ENCODE assay signal across 19 cellular contexts in genomic region chr6:22765015-22765414, GRCh38.
DNase-seq lines count a peak whose midpoint lies in the region; ATAC-seq and TF ChIP-seq lines count a peak whose summit lies in the region.
"Had no signal": no experiment of that assay in that cellular context is flagged by ENCODE, and none has a peak within 500 bp of the region (broad histone marks: within the 10 kb centered on the region; RNA-seq: fewer than 3 reads in every experiment).

No MANE protein-coding gene starts in this region.

- no peak for TF ChIP-seq CTCF in fibroblast of lung (conservative IDR thresholded peaks at IDR 0.05 in 1 of 2, IDR thresholded peaks at IDR 0.05 in 1 of 2; ENCODE audit: low read depth in 1 of 2, low read length in 2 of 2)

- POLR2A ChIA-PET in CD4-positive, alpha-beta memory T cell (lab: Charles Lee; ENCODE audit: partially characterized antibody) = no interaction called here

- intact Hi-C loops in CD4-positive, alpha-beta memory T cell (cut with micrococcal nuclease) = no loop called here
- intact Hi-C loops in left cardiac atrium (cut with DNase I) = no loop called here

- in situ Hi-C loops in GM23248 (cut with MboI) = no loop called here

- H3K79me2 ChIP-seq in GM23248 (ENCODE audit: insufficient read depth) = no peaks in the 10 kb centered on the region
- H3K79me2 ChIP-seq in fibroblast of lung (ENCODE audit: control insufficient read depth, insufficient read depth, low read length) = no peaks in the 10 kb centered on the region

- H3K4me1 Mint-ChIP-seq in CD4-positive, alpha-beta memory T cell = no peaks in the 10 kb centered on the region
- H3K4me1 Mint-ChIP-seq: stimulated activated effector memory CD8-positive, alpha-beta T cell treated with anti-CD3 and anti-CD28 coated beads, Interleukin-12 subunit alpha, Interleukin-12 subunit beta, amount 100 ng/mL, for 72 hours had no signal

- no peak overlapping the region for H3K9ac ChIP-seq in GM23248
- no peak overlapping the region for H3K9ac ChIP-seq in adipocyte (ENCODE audit: low read length)
- H3K9ac ChIP-seq in fibroblast of lung (ENCODE audit: insufficient read depth, low read length) = no peak overlapping the region

- H3K4me2 ChIP-seq in GM23248 (ENCODE audit: unreplicated experiment) = no peak overlapping the region
- no peak overlapping the region for H3K4me2 ChIP-seq in fibroblast of lung (ENCODE audit: extremely low read depth, insufficient read depth, low read length)

- H3K4me3 Mint-ChIP-seq in CD4-positive, alpha-beta memory T cell = no peak overlapping the region
- H3K4me3 Mint-ChIP-seq: effector memory CD8-positive, alpha-beta T cell; stimulated activated effector memory CD8-positive, alpha-beta T cell treated with anti-CD3 and anti-CD28 coated beads, Interleukin-12 subunit alpha, Interleukin-12 subunit beta, amount 100 ng/mL, for 72 hours had no signal

- peaks cover 0 to 1% of the 10 kb centered on the region in 2 donors for H3K27me3 Mint-ChIP-seq in CD4-positive, alpha-beta memory T cell
- H3K27me3 Mint-ChIP-seq: effector memory CD8-positive, alpha-beta T cell had no signal

- H3F3A ChIP-seq in GM23248 (ENCODE audit: insufficient read depth) = no peaks in the 10 kb centered on the region

- H2AFZ ChIP-seq in GM23248 (no peak overlapping the region), fibroblast of lung (ENCODE audit: low read length) (no peak overlapping the region)

- H3K9me3 ChIP-seq in GM23248 (ENCODE audit: low read depth) = no peaks in the 10 kb centered on the region
- H3K9me3 ChIP-seq in adipocyte (ENCODE audit: control insufficient read depth, low read length) = peaks cover 4% of the 10 kb centered on the region
- no peaks in the 10 kb centered on the region for H3K9me3 ChIP-seq in fibroblast of lung (ENCODE audit: control insufficient read depth, insufficient read depth, low read depth, low read length)
- no peaks in the 10 kb centered on the region for H3K9me3 ChIP-seq in CD4-positive, alpha-beta memory T cell (ENCODE audit: control insufficient read depth in 1 of 2, low read length in 2 of 2)
- H3K9me3 ChIP-seq: testis had no signal

- DNase-seq in GM23248 (peak; percentile 6), adipocyte (ENCODE audit: low read depth) (peak; percentile 32), fibroblast of lung (ENCODE audit: low read depth in 2 of 2) (peak; percentile 47 to 76), renal cortical epithelial cell (ENCODE audit: low read depth) (peak; percentile 60), left cardiac atrium (no peak), hypothalamus (lab: John Stamatoyannopoulos, UW) (no peak)
- no peak for DNase-seq in CD4-positive, alpha-beta memory T cell
- DNase-seq: activated CD4-positive, alpha-beta T cell treated with anti-CD3 and anti-CD28 coated beads, Interleukin-2, amount 50 U/mL, for 48 hours; activated gamma-delta T cell treated with Interleukin-2 at 50 U/mL for 16 hours; amygdala; effector memory CD8-positive, alpha-beta T cell; left lung; NCI-H1417; NCI-H2107; NCI-H524; stimulated activated CD4-positive, alpha-beta T cell treated with anti-CD3 and anti-CD28 coated beads, Interleukin-15, amount 100 ng/mL, for 24 hours; testis had no signal

- WGBS in GM23248 (ENCODE audit: low coverage in 1 of 2, low lambda C conversion rate in 2 of 2, missing lambda C conversion rate in 2 of 2), 2 experiments = 74 to 77% methylated on average over 4 of the region's 4 CpGs

- CTCF ChIA-PET in CD4-positive, alpha-beta memory T cell (lab: Charles Lee; ENCODE audit: partially characterized antibody) = no interaction called here

- H3K4me3 ChIP-seq in GM23248 (no peak overlapping the region), adipocyte (ENCODE audit: low read length) (no peak overlapping the region), fibroblast of lung (replicated peaks in 1 of 4; ENCODE audit: control extremely low read depth in 1 of 4, insufficient read depth in 1 of 4, low read depth in 3 of 4, low read length in 4 of 4) (no peak overlapping the region)
- H3K4me3 ChIP-seq in CD4-positive, alpha-beta memory T cell (ENCODE audit: low read length in 2 of 2) = no peak overlapping the region
- H3K4me3 ChIP-seq: left lung, testis had no signal

- H4K20me1 ChIP-seq in GM23248 (ENCODE audit: insufficient read depth) (no peaks in the 10 kb centered on the region), fibroblast of lung (ENCODE audit: control insufficient read depth, extremely low read depth, insufficient read depth, low read length) (no peaks in the 10 kb centered on the region)

- H3K27me3 ChIP-seq in GM23248 (replicated peaks; ENCODE audit: insufficient read depth) = no peaks in the 10 kb centered on the region
- H3K27me3 ChIP-seq in adipocyte (replicated peaks; ENCODE audit: control insufficient read depth, insufficient read depth, low read length) = no peaks in the 10 kb centered on the region
- H3K27me3 ChIP-seq in fibroblast of lung (ENCODE audit: control insufficient read depth, insufficient read depth, low read length) = no peaks in the 10 kb centered on the region
- H3K27me3 ChIP-seq in CD4-positive, alpha-beta memory T cell (ENCODE audit: insufficient read depth, low read length) = no peaks in the 10 kb centered on the region
- H3K27me3 ChIP-seq: left lung, testis had no signal

- H3K36me3 ChIP-seq in GM23248 (ENCODE audit: low read depth) (no peaks in the 10 kb centered on the region), adipocyte (ENCODE audit: control insufficient read depth, insufficient read depth, low read length, severe bottlenecking) (no peaks in the 10 kb centered on the region), fibroblast of lung (ENCODE audit: control insufficient read depth, insufficient read depth, low read length) (no peaks in the 10 kb centered on the region)
- no peaks in the 10 kb centered on the region for H3K36me3 ChIP-seq in CD4-positive, alpha-beta memory T cell (ENCODE audit: insufficient read depth, low read length)
- H3K36me3 ChIP-seq: left lung had no signal

- H3K9me3 Mint-ChIP-seq in CD4-positive, alpha-beta memory T cell = peaks cover 0 to 17% (median 7%) of the 10 kb centered on the region in 8 donors

- H3K27ac ChIP-seq in GM23248 (no peak overlapping the region), fibroblast of lung (ENCODE audit: insufficient read depth, low read length) (no peak overlapping the region)
- H3K27ac ChIP-seq in CD4-positive, alpha-beta memory T cell (ENCODE audit: low read depth, low read length) = no peak overlapping the region
- H3K27ac ChIP-seq: left lung, testis had no signal

- no peaks in the 10 kb centered on the region for H3K9me2 ChIP-seq in GM23248 (ENCODE audit: insufficient read depth)

- no peak overlapping the region for H3K27ac Mint-ChIP-seq in CD4-positive, alpha-beta memory T cell
- H3K27ac Mint-ChIP-seq: effector memory CD8-positive, alpha-beta T cell; stimulated activated effector memory CD8-positive, alpha-beta T cell treated with anti-CD3 and anti-CD28 coated beads, Interleukin-12 subunit alpha, Interleukin-12 subunit beta, amount 100 ng/mL, for 72 hours had no signal

- no peaks in the 10 kb centered on the region for H3K4me1 ChIP-seq in GM23248 (ENCODE audit: insufficient read depth)
- H3K4me1 ChIP-seq in adipocyte (ENCODE audit: control insufficient read depth, insufficient read depth, low read length) = no peaks in the 10 kb centered on the region
- H3K4me1 ChIP-seq in fibroblast of lung (ENCODE audit: control insufficient read depth, extremely low read depth, insufficient read depth, low read length) = no peaks in the 10 kb centered on the region
- no peaks in the 10 kb centered on the region for H3K4me1 ChIP-seq in CD4-positive, alpha-beta memory T cell (ENCODE audit: insufficient read depth, low read length)
- H3K4me1 ChIP-seq: left lung, testis had no signal

- no peaks in the 10 kb centered on the region for H3K36me3 Mint-ChIP-seq in CD4-positive, alpha-beta memory T cell
- H3K36me3 Mint-ChIP-seq: stimulated activated effector memory CD8-positive, alpha-beta T cell treated with anti-CD3 and anti-CD28 coated beads, Interleukin-12 subunit alpha, Interleukin-12 subunit beta, amount 100 ng/mL, for 72 hours had no signal

- no peak for ATAC-seq in left cardiac atrium
- ATAC-seq: effector memory CD8-positive, alpha-beta T cell; left lung; Right ventricle myocardium inferior; stimulated activated effector memory CD8-positive, alpha-beta T cell treated with anti-CD3 and anti-CD28 coated beads, Interleukin-12 subunit alpha, Interleukin-12 subunit beta, amount 100 ng/mL, for 72 hours had no signal

Comparison
In these comparisons a context has a peak if more than half of its experiments do, and no peak if none do; other contexts are left out.
1. DNase-seq: peak in GM23248 (single experiment), adipocyte (single experiment), fibroblast of lung (2 of 2) and renal cortical epithelial cell (single experiment); none in CD4-positive, alpha-beta memory T cell (0 of 5), left cardiac atrium (single experiment) and hypothalamus (0 of 51).